ENCODE assay signal across 30 cellular contexts in genomic region chr11:34994859-34995258, GRCh38.
"Had no signal": no experiment of that assay in that cellular context is flagged by ENCODE, and none has a peak within 500 bp of the region (broad histone marks: within the 10 kb centered on the region; RNA-seq: fewer than 3 reads in every experiment).

No MANE protein-coding gene starts in this region.

- H3K4me3 ChIP-seq: colonic mucosa, esophagus squamous epithelium, gastrocnemius medialis, heart left ventricle, hepatocyte, lower lobe of right lung had no signal

- H3K36me3 ChIP-seq: colonic mucosa, gastrocnemius medialis, lower lobe of right lung had no signal

- H3K27ac Mint-ChIP-seq: dendritic cell treated with granulocyte-macrophage colony-stimulating factor and Interleukin-4, amounts not matched to agents 40 ng/mL and 50 ng/mL, for 4 days; effector memory CD8-positive, alpha-beta T cell; endodermal cell; immature natural killer cell; memory B cell had no signal

- ATAC-seq: effector memory CD8-positive, alpha-beta T cell; esophagus mucosa; gastrocnemius medialis; heart left ventricle; left colon; left lobe of liver; left ventricle myocardium superior; naive thymus-derived CD4-positive, alpha-beta T cell had no signal

- H3K27me3 Mint-ChIP-seq: dendritic cell treated with granulocyte-macrophage colony-stimulating factor and Interleukin-4, amounts not matched to agents 40 ng/mL and 50 ng/mL, for 4 days; effector memory CD8-positive, alpha-beta T cell; memory B cell; naive thymus-derived CD4-positive, alpha-beta T cell had no signal

- H3K4me2 ChIP-seq: hepatocyte had no signal

- H3K4me1 Mint-ChIP-seq: endodermal cell had no signal

- H3K4me1 ChIP-seq: colonic mucosa, gastrocnemius medialis, lower lobe of right lung had no signal

- H3K9me3 Mint-ChIP-seq: dendritic cell treated with granulocyte-macrophage colony-stimulating factor and Interleukin-4, amounts not matched to agents 40 ng/mL and 50 ng/mL, for 4 days; effector memory CD8-positive, alpha-beta T cell; endodermal cell; immature natural killer cell; memory B cell; naive thymus-derived CD4-positive, alpha-beta T cell had no signal

- H3K79me2 ChIP-seq: hepatocyte had no signal

- DNase-seq: colonic mucosa; cortex of kidney; effector CD8-positive, alpha-beta T cell; effector memory CD8-positive, alpha-beta T cell; endodermal cell; erythroblast; esophagus squamous epithelium; foreskin fibroblast; foreskin melanocyte; gastrocnemius medialis; glutamatergic neuron; heart left ventricle; hypothalamus; immature natural killer cell; islet precursor cell; kidney; kidney glomerular epithelial cell; left colon; left ventricle myocardium superior; lower lobe of right lung; mammary epithelial cell; mesendoderm; midbrain; naive thymus-derived CD4-positive, alpha-beta T cell had no signal

- H3K27ac ChIP-seq: colonic mucosa, epithelial cell of prostate, esophagus squamous epithelium, gastrocnemius medialis, heart left ventricle, hepatocyte, lower lobe of right lung had no signal

- H2AFZ ChIP-seq: hepatocyte had no signal

- H3K4me3 Mint-ChIP-seq: dendritic cell treated with granulocyte-macrophage colony-stimulating factor and Interleukin-4, amounts not matched to agents 40 ng/mL and 50 ng/mL, for 4 days; effector memory CD8-positive, alpha-beta T cell; endodermal cell; immature natural killer cell; memory B cell; naive thymus-derived CD4-positive, alpha-beta T cell had no signal

- H3K9me3 ChIP-seq: colonic mucosa, esophagus squamous epithelium, gastrocnemius medialis, heart left ventricle, lower lobe of right lung had no signal

- H3K27me3 ChIP-seq: colonic mucosa, esophagus squamous epithelium, gastrocnemius medialis, heart left ventricle, hepatocyte had no signal
